Comparison of ENCODE assay signal across 9 cellular contexts in genomic region chr12:25186788-25187397, GRCh38. TPM values are rescaled to one million over a fixed set of nuclear protein-coding genes. Genes with fewer than 3 reads are reported as not detected.
DNase-seq lines count a peak whose midpoint lies in the region; ATAC-seq and FAIRE-seq lines count a peak whose summit lies in the region.
"Had no signal": no experiment of that assay in that cellular context is flagged by ENCODE, and none has a peak within 500 bp of the region (broad histone marks: within the 10 kb centered on the region; RNA-seq: fewer than 3 reads in every experiment).

No MANE protein-coding gene starts in this region.

- peak overlapping the region; percentile 77 for H3K27ac Mint-ChIP-seq in activated naive CD4-positive, alpha-beta T cell treated with anti-CD3 and anti-CD28 coated beads for 36 hours
- H3K27ac Mint-ChIP-seq in activated T-helper 1 cell treated with anti-CD3 and anti-CD28 coated beads, Interleukin-12 subunit alpha, Interleukin-12 subunit beta, Interleukin-2, Interleukin-4 antibody, amounts not matched to agents 30 ng/mL and 10 ng/mL and 1 ng/mL, durations not matched to agents 14 hours and 24 hours and 36 hours, result peak overlapping the region; percentile 40
- peak overlapping the region; percentile 86 for H3K27ac Mint-ChIP-seq in stimulated activated naive CD8-positive, alpha-beta T cell treated with anti-CD3 and anti-CD28 coated beads, Interleukin-15, Interleukin-2, amounts not matched to agents 100 ng/mL and 50 ng/mL, for 24 hours

- ATAC-seq in HG02981 (IDR thresholded peaks at IDR 0.05; ENCODE audit: unreplicated experiment), result peak; percentile 85
- ATAC-seq: gastrocnemius medialis had no signal

- H3K9me3 Mint-ChIP-seq in activated naive CD4-positive, alpha-beta T cell treated with anti-CD3 and anti-CD28 coated beads for 36 hours, result no peaks in the 10 kb centered on the region
- no peaks in the 10 kb centered on the region for H3K9me3 Mint-ChIP-seq in activated T-helper 1 cell treated with anti-CD3 and anti-CD28 coated beads, Interleukin-12 subunit alpha, Interleukin-12 subunit beta, Interleukin-2, Interleukin-4 antibody, amounts not matched to agents 30 ng/mL and 10 ng/mL and 1 ng/mL, durations not matched to agents 14 hours and 24 hours and 36 hours
- H3K9me3 Mint-ChIP-seq in stimulated activated naive CD8-positive, alpha-beta T cell treated with anti-CD3 and anti-CD28 coated beads, Interleukin-15, Interleukin-2, amounts not matched to agents 100 ng/mL and 50 ng/mL, for 24 hours, result peaks cover 3% of the 10 kb centered on the region

- DNase-seq in activated naive CD4-positive, alpha-beta T cell treated with anti-CD3 and anti-CD28 coated beads for 36 hours, result peak; percentile 37
- no peak for DNase-seq in activated naive CD4-positive, alpha-beta T cell treated with Interleukin-2 at 50 U/mL for 16 hours
- no peak for DNase-seq in activated T-helper 1 cell treated with anti-CD3 and anti-CD28 coated beads, Interleukin-12 subunit alpha, Interleukin-12 subunit beta, Interleukin-2, Interleukin-4 antibody, amounts not matched to agents 30 ng/mL and 10 ng/mL and 1 ng/mL, durations not matched to agents 14 hours and 24 hours and 36 hours (ENCODE audit: low spot score)
- no peak for DNase-seq in medulla oblongata (ENCODE audit: extremely low spot score)
- no peak for DNase-seq in HTR-8/SVneo (ENCODE audit: insufficient read length, low spot score)
- DNase-seq in NCI-H1436 (lab: John Stamatoyannopoulos, UW), result no peak
- DNase-seq: gastrocnemius medialis had no signal

- no peaks in the 10 kb centered on the region for H3K36me3 Mint-ChIP-seq in activated naive CD4-positive, alpha-beta T cell treated with anti-CD3 and anti-CD28 coated beads for 36 hours (ENCODE audit: low read depth)
- H3K36me3 Mint-ChIP-seq in activated T-helper 1 cell treated with anti-CD3 and anti-CD28 coated beads, Interleukin-12 subunit alpha, Interleukin-12 subunit beta, Interleukin-2, Interleukin-4 antibody, amounts not matched to agents 30 ng/mL and 10 ng/mL and 1 ng/mL, durations not matched to agents 14 hours and 24 hours and 36 hours (ENCODE audit: low read depth), result no peaks in the 10 kb centered on the region
- H3K36me3 Mint-ChIP-seq in stimulated activated naive CD8-positive, alpha-beta T cell treated with anti-CD3 and anti-CD28 coated beads, Interleukin-15, Interleukin-2, amounts not matched to agents 100 ng/mL and 50 ng/mL, for 24 hours (ENCODE audit: low read depth), result no peaks in the 10 kb centered on the region

- H3K4me1 Mint-ChIP-seq in activated naive CD4-positive, alpha-beta T cell treated with anti-CD3 and anti-CD28 coated beads for 36 hours (ENCODE audit: low read depth), result peaks cover 18% of the 10 kb centered on the region
- H3K4me1 Mint-ChIP-seq in activated T-helper 1 cell treated with anti-CD3 and anti-CD28 coated beads, Interleukin-12 subunit alpha, Interleukin-12 subunit beta, Interleukin-2, Interleukin-4 antibody, amounts not matched to agents 30 ng/mL and 10 ng/mL and 1 ng/mL, durations not matched to agents 14 hours and 24 hours and 36 hours (ENCODE audit: low read depth), result peaks cover 24% of the 10 kb centered on the region
- peaks cover 28% of the 10 kb centered on the region for H3K4me1 Mint-ChIP-seq in stimulated activated naive CD8-positive, alpha-beta T cell treated with anti-CD3 and anti-CD28 coated beads, Interleukin-15, Interleukin-2, amounts not matched to agents 100 ng/mL and 50 ng/mL, for 24 hours (ENCODE audit: low read depth)

- FAIRE-seq in HTR-8/SVneo (lab: Jason Lieb, UNC), result no peak

- no peaks in the 10 kb centered on the region for H3K27me3 Mint-ChIP-seq in activated naive CD4-positive, alpha-beta T cell treated with anti-CD3 and anti-CD28 coated beads for 36 hours (ENCODE audit: low read depth)
- peaks cover 2% of the 10 kb centered on the region for H3K27me3 Mint-ChIP-seq in activated T-helper 1 cell treated with anti-CD3 and anti-CD28 coated beads, Interleukin-12 subunit alpha, Interleukin-12 subunit beta, Interleukin-2, Interleukin-4 antibody, amounts not matched to agents 30 ng/mL and 10 ng/mL and 1 ng/mL, durations not matched to agents 14 hours and 24 hours and 36 hours (ENCODE audit: insufficient read depth)
- H3K27me3 Mint-ChIP-seq in stimulated activated naive CD8-positive, alpha-beta T cell treated with anti-CD3 and anti-CD28 coated beads, Interleukin-15, Interleukin-2, amounts not matched to agents 100 ng/mL and 50 ng/mL, for 24 hours, result no peaks in the 10 kb centered on the region

- intact Hi-C loops in activated naive CD4-positive, alpha-beta T cell treated with anti-CD3 and anti-CD28 coated beads for 36 hours (cut with micrococcal nuclease), result loop anchor here (1.0 to 2.0 kb wide), 4 partner anchors 8 to 134 kb away; partner anchors contain the start of genes DNAI7 and ETFRF1
- intact Hi-C loops in activated T-helper 1 cell treated with anti-CD3 and anti-CD28 coated beads, Interleukin-12 subunit alpha, Interleukin-12 subunit beta, Interleukin-2, Interleukin-4 antibody, amounts not matched to agents 30 ng/mL and 10 ng/mL and 1 ng/mL, durations not matched to agents 14 hours and 24 hours and 36 hours (cut with micrococcal nuclease), result loop anchor here (1.0 kb wide), 1 partner anchor 8 kb away; the partner anchor contains the start of genes DNAI7 and ETFRF1

- CTCF ChIA-PET in activated naive CD4-positive, alpha-beta T cell treated with anti-CD3 and anti-CD28 coated beads for 36 hours (lab: Charles Lee), result interaction anchor here (0.5 to 1.7 kb wide), 3 partner anchors 32 to 845 kb away, joined by 3 to 5 read pairs (median 5); no protein-coding TSS in a partner anchor

- H3K4me3 Mint-ChIP-seq in activated naive CD4-positive, alpha-beta T cell treated with anti-CD3 and anti-CD28 coated beads for 36 hours, result peak overlapping the region; percentile 73
- peak overlapping the region; percentile 45 for H3K4me3 Mint-ChIP-seq in activated T-helper 1 cell treated with anti-CD3 and anti-CD28 coated beads, Interleukin-12 subunit alpha, Interleukin-12 subunit beta, Interleukin-2, Interleukin-4 antibody, amounts not matched to agents 30 ng/mL and 10 ng/mL and 1 ng/mL, durations not matched to agents 14 hours and 24 hours and 36 hours
- H3K4me3 Mint-ChIP-seq in stimulated activated naive CD8-positive, alpha-beta T cell treated with anti-CD3 and anti-CD28 coated beads, Interleukin-15, Interleukin-2, amounts not matched to agents 100 ng/mL and 50 ng/mL, for 24 hours, result peak overlapping the region; percentile 71

RNA-seq across cellular contexts. Expression of gene DNAI7, which starts 8.1 kb away (rescaled TPM):
- total RNA-seq in activated naive CD4-positive, alpha-beta T cell treated with anti-CD3 and anti-CD28 coated beads for 36 hours, result under 1 TPM; 0.10 to 0.35 TPM
- 0.23 TPM in 1 of 2 replicates, not detected in the other for total RNA-seq in activated T-helper 1 cell treated with anti-CD3 and anti-CD28 coated beads, Interleukin-12 subunit alpha, Interleukin-12 subunit beta, Interleukin-2, Interleukin-4 antibody, amounts not matched to agents 30 ng/mL and 10 ng/mL and 1 ng/mL, durations not matched to agents 14 hours and 24 hours and 36 hours
- total RNA-seq: gastrocnemius medialis had no signal

RNA-seq across cellular contexts. Expression of gene ETFRF1, which starts 8.1 kb away (rescaled TPM):
- 10 to 100 TPM; 11.4 to 13.1 TPM for total RNA-seq in activated naive CD4-positive, alpha-beta T cell treated with anti-CD3 and anti-CD28 coated beads for 36 hours
- total RNA-seq in activated T-helper 1 cell treated with anti-CD3 and anti-CD28 coated beads, Interleukin-12 subunit alpha, Interleukin-12 subunit beta, Interleukin-2, Interleukin-4 antibody, amounts not matched to agents 30 ng/mL and 10 ng/mL and 1 ng/mL, durations not matched to agents 14 hours and 24 hours and 36 hours, result 9.7 and 10.4 TPM in 2 replicates
